Comparison of ENCODE assay signal across 1 cellular context in genomic region chr9:96596601-96597111, GRCh38.
A peak's percentile ranks its signal among the peaks of the same experiment; 100 is the strongest.
TF ChIP-seq lines count a peak whose summit lies in the region.

No MANE protein-coding gene starts in this region.

TF ChIP-seq in HepG2, 621 proteins besides CTCF, POLR2A, EP300 and RAD21 (continued from another document):
- TF ChIP-seq TFDP1 (CRISPR knock-in tag; IDR thresholded peaks at IDR 0.05; ENCODE audit: borderline replicate concordance) (no peak), BRCA1 (CRISPR knock-in tag; IDR thresholded peaks at IDR 0.05) (no peak), HNF4A (CRISPR knock-in tag; IDR thresholded peaks at IDR 0.05) (peak; percentile 53), NR2F6 (IDR thresholded peaks at IDR 0.05) (peak; percentile 19; the same call in 1 of the 2 replicates), NR2F6 (CRISPR knock-in tag; IDR thresholded peaks at IDR 0.05) (peak; percentile 67; the same call in 1 of the 2 replicates), SALL1 (CRISPR knock-in tag; IDR thresholded peaks at IDR 0.05) (0 out of 2 replicates have a peak, but pooled peaks have one; percentile 24), ZFP90 (CRISPR knock-in tag; IDR thresholded peaks at IDR 0.05; ENCODE audit: borderline replicate concordance) (0 out of 2 replicates have a peak, but pooled peaks have one; percentile 33), TBX3 (IDR thresholded peaks at IDR 0.05; ENCODE audit: borderline replicate concordance) (no peak), ZNF362 (CRISPR knock-in tag; IDR thresholded peaks at IDR 0.05; ENCODE audit: borderline replicate concordance) (peak; percentile 62; the same call in 1 of the 2 replicates), STAG1 (CRISPR knock-in tag; IDR thresholded peaks at IDR 0.05) (0 out of 2 replicates have a peak, but pooled peaks have one; percentile 2), SAP130 (CRISPR knock-in tag; IDR thresholded peaks at IDR 0.05; ENCODE audit: low read depth) (0 out of 2 replicates have a peak, but pooled peaks have one; percentile 16), SRY (CRISPR knock-in tag; IDR thresholded peaks at IDR 0.05) (no peak), ZNF792 (CRISPR knock-in tag; IDR thresholded peaks at IDR 0.05) (no peak)
